In genomic region chr14:20332386-20332945, GRCh38 we compare ENCODE assay signal across 8 cellular contexts. TPM values are rescaled to one million over a fixed set of nuclear protein-coding genes. Genes with fewer than 3 reads are reported as not detected.
DNase-seq lines count a peak whose midpoint lies in the region; ATAC-seq and TF ChIP-seq lines count a peak whose summit lies in the region.

No MANE protein-coding gene starts in this region.

- no peak for TF ChIP-seq CTCF in CD8-positive, alpha-beta T cell (IDR thresholded peaks at IDR 0.05)
- no peak for TF ChIP-seq CTCF in dorsolateral prefrontal cortex (IDR thresholded peaks at IDR 0.05 in 54 of 56, conservative IDR thresholded peaks at IDR 0.05 in 2 of 56; ENCODE audit: low read depth in 1 of 56, partially characterized antibody in 56 of 56)
- TF ChIP-seq CTCF in mesothelial cell of epicardium (IDR thresholded peaks at IDR 0.05; ENCODE audit: unreplicated experiment), result no peak

- DNase-seq in CD8-positive, alpha-beta T cell, result no peak
- DNase-seq in NCI-H82 (lab: John Stamatoyannopoulos, UW), result peak; percentile 48
- DNase-seq in dorsolateral prefrontal cortex, result no peak
- DNase-seq in mesothelial cell of epicardium (ENCODE audit: low spot score in 2 of 2, unreplicated experiment in 2 of 2), result no peak
- no peak for DNase-seq in aorta
- DNase-seq in iPS-NIHi11 (ENCODE audit: low spot score), result no peak
- no peak for DNase-seq in SKM-1 (lab: John Stamatoyannopoulos, UW; ENCODE audit: unreplicated experiment)

- no peaks in the 10 kb centered on the region for H3K36me3 ChIP-seq in CD8-positive, alpha-beta T cell (ENCODE audit: insufficient read depth, low read length)
- H3K36me3 ChIP-seq in aorta (ENCODE audit: control insufficient read depth in 1 of 2, insufficient read depth in 2 of 2, low read length in 1 of 2), result no peaks in the 10 kb centered on the region

- H3K4me3 ChIP-seq in CD8-positive, alpha-beta T cell (ENCODE audit: low read depth, low read length), result peak overlapping the region; percentile 56
- peak overlapping the region; percentile 44 to 87 (median 74) for H3K4me3 ChIP-seq in dorsolateral prefrontal cortex
- H3K4me3 ChIP-seq in aorta (ENCODE audit: low read length in 2 of 2), result peak overlapping the region; percentile 98

- 1% methylated on average over 9 of the region's 9 CpGs for WGBS in aorta, 2 donors

- no peaks in the 10 kb centered on the region for H3K27me3 Mint-ChIP-seq in CD8-positive, alpha-beta T cell (ENCODE audit: low read depth)
- no peaks in the 10 kb centered on the region for H3K27me3 Mint-ChIP-seq in mesothelial cell of epicardium (ENCODE audit: low read depth)

- peaks cover 33% of the 10 kb centered on the region for H3K4me1 Mint-ChIP-seq in CD8-positive, alpha-beta T cell (ENCODE audit: low read depth)
- H3K4me1 Mint-ChIP-seq in mesothelial cell of epicardium, result peaks cover 23% of the 10 kb centered on the region

- H3K27ac ChIP-seq in CD8-positive, alpha-beta T cell (ENCODE audit: low read depth, low read length), result peak overlapping the region; percentile 49
- H3K27ac ChIP-seq in dorsolateral prefrontal cortex (peak overlapping the region; percentile 44 to 93 (median 83)), aorta (ENCODE audit: low read depth in 1 of 2, low read length in 2 of 2) (peak overlapping the region; percentile 73 to 97)

- CTCF ChIA-PET in CD8-positive, alpha-beta T cell (lab: Charles Lee), result interaction anchor here (0.7 to 2.3 kb wide), 5 partner anchors 11 to 351 kb away, joined by 3 to 20 read pairs (median 5); partner anchors contain the start of gene PARP2

- POLR2A ChIA-PET in CD8-positive, alpha-beta T cell (lab: Charles Lee), result interaction anchor here (1.0 to 2.7 kb wide), 3 partner anchors 10 to 351 kb away, joined by 3 to 23 read pairs (median 8); partner anchors contain the start of genes PARP2, PIP4P1 and RNASE4

- no peaks in the 10 kb centered on the region for H3K9me3 Mint-ChIP-seq in CD8-positive, alpha-beta T cell
- no peaks in the 10 kb centered on the region for H3K9me3 Mint-ChIP-seq in mesothelial cell of epicardium

- peak; percentile 4 for ATAC-seq in CD8-positive, alpha-beta T cell
- ATAC-seq in GM21528 (IDR thresholded peaks at IDR 0.05; ENCODE audit: low FRiP score, unreplicated experiment) (peak; percentile 13), aorta (ENCODE audit: low FRiP score) (no peak)

- peaks cover 5% of the 10 kb centered on the region for H3K36me3 Mint-ChIP-seq in CD8-positive, alpha-beta T cell
- H3K36me3 Mint-ChIP-seq in mesothelial cell of epicardium, result peaks cover 2% of the 10 kb centered on the region

- H3K9me3 ChIP-seq in CD8-positive, alpha-beta T cell (ENCODE audit: low read length), result no peaks in the 10 kb centered on the region
- H3K9me3 ChIP-seq in aorta (ENCODE audit: control insufficient read depth, low read length), result no peaks in the 10 kb centered on the region

- H3K4me1 ChIP-seq in CD8-positive, alpha-beta T cell (ENCODE audit: insufficient read depth, low read length), result peaks cover 11% of the 10 kb centered on the region
- no peaks in the 10 kb centered on the region for H3K4me1 ChIP-seq in aorta (ENCODE audit: control insufficient read depth in 1 of 2, insufficient read depth in 2 of 2, low read length in 2 of 2)

- intact Hi-C loops in CD8-positive, alpha-beta T cell (cut with DNase I, micrococcal nuclease), result loop anchor here (2.0 to 10.0 kb wide), 3 partner anchors 122 to 642 kb away; partner anchors contain the start of genes APEX1 (in 1 of the 2) and OSGEP (in 1 of the 2)
- intact Hi-C loops in dorsolateral prefrontal cortex (cut with DNase I) (loop anchor here in 1 of 2 donors (10.0 kb wide), 1 partner anchor 522 kb away; no protein-coding TSS in a partner anchor), aorta (cut with DNase I) (loop anchor here in 1 of 2 donors (5.0 to 10.0 kb wide), 2 partner anchors 280 to 652 kb away; partner anchors contain the start of gene METTL17)

- H3K27me3 ChIP-seq in CD8-positive, alpha-beta T cell (ENCODE audit: insufficient read depth, low read length), result no peaks in the 10 kb centered on the region
- H3K27me3 ChIP-seq in dorsolateral prefrontal cortex (no peaks in the 10 kb centered on the region), aorta (ENCODE audit: control insufficient read depth in 1 of 2, insufficient read depth in 2 of 2, low read length in 1 of 2) (no peaks in the 10 kb centered on the region)

- peak overlapping the region; percentile 93 for H3K4me3 Mint-ChIP-seq in CD8-positive, alpha-beta T cell
- H3K4me3 Mint-ChIP-seq in mesothelial cell of epicardium, result peak overlapping the region; percentile 93

- peak overlapping the region; percentile 88 for H3K27ac Mint-ChIP-seq in CD8-positive, alpha-beta T cell
- H3K27ac Mint-ChIP-seq in mesothelial cell of epicardium, result peak overlapping the region; percentile 99

RNA-seq across cellular contexts. Expression of gene CCNB1IP1, which starts 0.6 kb away (rescaled TPM):
- 10 to 100 TPM; 26.9 to 28.0 TPM for total RNA-seq in CD8-positive, alpha-beta T cell
- total RNA-seq in dorsolateral prefrontal cortex (10 to 100 TPM; 23.9 to 53.0 (median 36.4) TPM), mesothelial cell of epicardium (104 to 112 TPM (median 109 TPM) in 3 replicates), aorta (10 to 100 TPM; 34.6 to 50.9 TPM)
- polyA plus RNA-seq in aorta, result 10 to 100 TPM; 65.5 to 75.4 TPM

RNA-seq across cellular contexts. Expression of gene PARP2, which starts 11.0 kb away (rescaled TPM):
- total RNA-seq in CD8-positive, alpha-beta T cell, result 10 to 100 TPM; 15.9 to 16.5 TPM
- total RNA-seq in dorsolateral prefrontal cortex (10 to 100 TPM; 26.7 to 81.9 (median 48.4) TPM), mesothelial cell of epicardium (35.1 to 40.9 TPM (median 38.6 TPM) in 3 replicates), aorta (10 to 100 TPM; 13.4 to 19.5 TPM)
- polyA plus RNA-seq in aorta, result 10 to 100 TPM; 13.4 to 21.4 TPM

RNA-seq across cellular contexts. Expression of gene TTC5, which starts 26.7 kb away (rescaled TPM):
- 1 to 10 TPM; 9.2 to 9.9 TPM for total RNA-seq in CD8-positive, alpha-beta T cell
- total RNA-seq in dorsolateral prefrontal cortex (10 to 100 TPM; 19.0 to 46.8 (median 32.3) TPM), mesothelial cell of epicardium (29.4 to 30.8 TPM (median 30.0 TPM) in 3 replicates), aorta (10 to 100 TPM; 12.0 to 15.4 TPM)
- 1 to 10 TPM; 3.0 to 4.3 TPM for polyA plus RNA-seq in aorta
